ENCODE assay signal across 27 cellular contexts in genomic region chr11:70434813-70435300, GRCh38. TPM values are rescaled to one million over a fixed set of nuclear protein-coding genes. Genes with fewer than 3 reads are reported as not detected.
"Had no signal": no experiment of that assay in that cellular context is flagged by ENCODE, and none has a peak within 500 bp of the region (broad histone marks: within the 10 kb centered on the region; RNA-seq: fewer than 3 reads in every experiment).

No MANE protein-coding gene starts in this region.

- H3K9me3 Mint-ChIP-seq: activated naive CD4-positive, alpha-beta T cell treated with anti-CD3 and anti-CD28 coated beads, Interleukin-2, amount 10 ng/mL, durations not matched to agents 7 days and 5 days; dendritic cell treated with granulocyte-macrophage colony-stimulating factor and Interleukin-4, amounts not matched to agents 40 ng/mL and 50 ng/mL, for 4 days; naive thymus-derived CD8-positive, alpha-beta T cell had no signal

- H3K36me3 Mint-ChIP-seq: activated naive CD4-positive, alpha-beta T cell treated with anti-CD3 and anti-CD28 coated beads, Interleukin-2, amount 10 ng/mL, durations not matched to agents 7 days and 5 days; naive thymus-derived CD8-positive, alpha-beta T cell had no signal

- H3K27ac ChIP-seq: body of pancreas, heart right ventricle, neutrophil, pancreas, sigmoid colon, testis, uterus had no signal

- ATAC-seq: body of pancreas; left cardiac atrium; naive thymus-derived CD8-positive, alpha-beta T cell; pancreas; stimulated activated naive B cell treated with anti-CD40 and anti-IgM and Interleukin-4, amounts not matched to agents 10 μg/mL and 1 μg/mL and 100 μg/mL, for 72 hours; T-helper 17 cell had no signal

- H3K4me3 Mint-ChIP-seq: activated naive CD4-positive, alpha-beta T cell treated with anti-CD3 and anti-CD28 coated beads, Interleukin-2, amount 10 ng/mL, durations not matched to agents 7 days and 5 days; dendritic cell treated with granulocyte-macrophage colony-stimulating factor and Interleukin-4, amounts not matched to agents 40 ng/mL and 50 ng/mL, for 4 days; memory B cell; naive thymus-derived CD8-positive, alpha-beta T cell; stimulated activated naive B cell treated with anti-CD40 and anti-IgM and Interleukin-4, amounts not matched to agents 10 μg/mL and 1 μg/mL and 100 μg/mL, for 72 hours; T-helper 17 cell had no signal

- H3K4me1 Mint-ChIP-seq: activated naive CD4-positive, alpha-beta T cell treated with anti-CD3 and anti-CD28 coated beads, Interleukin-2, amount 10 ng/mL, durations not matched to agents 7 days and 5 days; T-helper 17 cell had no signal

- H3K4me1 ChIP-seq: body of pancreas, pancreas, sigmoid colon, testis, uterus had no signal

- H3K9me3 ChIP-seq: body of pancreas, heart right ventricle, neutrophil, pancreas, sigmoid colon, testis, uterus had no signal

- H3K27ac Mint-ChIP-seq: activated naive CD4-positive, alpha-beta T cell treated with anti-CD3 and anti-CD28 coated beads, Interleukin-2, amount 10 ng/mL, durations not matched to agents 7 days and 5 days; dendritic cell treated with granulocyte-macrophage colony-stimulating factor and Interleukin-4, amounts not matched to agents 40 ng/mL and 50 ng/mL, for 4 days; memory B cell; naive thymus-derived CD8-positive, alpha-beta T cell; stimulated activated naive B cell treated with anti-CD40 and anti-IgM and Interleukin-4, amounts not matched to agents 10 μg/mL and 1 μg/mL and 100 μg/mL, for 72 hours; T-helper 17 cell had no signal

- H3K36me3 ChIP-seq: neutrophil, uterus had no signal

- H3K4me3 ChIP-seq: body of pancreas, heart right ventricle, pancreas, sigmoid colon, testis, uterus had no signal

- DNase-seq: activated CD4-positive, alpha-beta T cell treated with anti-CD3 and anti-CD28 coated beads for 4 hours; activated CD4-positive, alpha-beta T cell treated with anti-CD3 and anti-CD28 coated beads, Interleukin-2, amount 50 U/mL, for 48 hours; activated CD4-positive, CD25-positive, alpha-beta regulatory T cell; activated naive CD4-positive, alpha-beta T cell treated with anti-CD3 and anti-CD28 coated beads, Interleukin-2, amount 10 ng/mL, durations not matched to agents 7 days and 5 days; activated T-cell treated with anti-CD3 and anti-CD28 coated beads, Interleukin-2, amount 50 U/mL, for 48 hours; anterior cingulate cortex; body of pancreas; caudate nucleus; effector CD8-positive, alpha-beta T cell; erythroblast; foreskin fibroblast; heart right ventricle; islet precursor cell; left cardiac atrium; pancreas; sigmoid colon; stimulated activated CD4-positive, alpha-beta T cell treated with anti-CD3 and anti-CD28 coated beads, Interleukin-2, amount 100 ng/mL, for 48 hours; stimulated activated CD8-positive, alpha-beta memory T cell treated with anti-CD3 and anti-CD28 coated beads, Interleukin-4, amount 100 ng/mL, for 48 hours; T-helper 17 cell; testis; trophoblast cell; uterus had no signal

- H3K27me3 ChIP-seq: body of pancreas, pancreas, sigmoid colon, testis, uterus had no signal

RNA-seq across cellular contexts. Expression of gene CTTN, which starts 36.5 kb away (rescaled TPM):
- polyA plus RNA-seq: naive thymus-derived CD8-positive, alpha-beta T cell had no signal
